Comparison of ENCODE assay signal across 29 cellular contexts in genomic region chr17:57872536-57872935, GRCh38. TPM values are rescaled to one million over a fixed set of nuclear protein-coding genes. Genes with fewer than 3 reads are reported as not detected.
DNase-seq lines count a peak whose midpoint lies in the region; ATAC-seq, FAIRE-seq and TF ChIP-seq lines count a peak whose summit lies in the region.
"Had no signal": no experiment of that assay in that cellular context is flagged by ENCODE, and none has a peak within 500 bp of the region (broad histone marks: within the 10 kb centered on the region; RNA-seq: fewer than 3 reads in every experiment).

No MANE protein-coding gene starts in this region.

- peaks cover 95% of the 10 kb centered on the region for H3K4me1 ChIP-seq in A549

- no peaks in the 10 kb centered on the region for H3K9me3 Mint-ChIP-seq in HFFc6
- no peaks in the 10 kb centered on the region for H3K9me3 Mint-ChIP-seq in WTC11
- no peaks in the 10 kb centered on the region for H3K9me3 Mint-ChIP-seq in stimulated activated naive B cell treated with anti-CD40 and anti-IgM and Interleukin-4, amounts not matched to agents 10 μg/mL and 1 μg/mL and 100 μg/mL, for 72 hours
- H3K9me3 Mint-ChIP-seq: activated B cell treated with CpG ODN at 0.5 μM for 24 hours; activated T-cell treated with anti-CD3 and anti-CD28 coated beads, Interleukin-2, amount 50 U/mL, for 72 hours; effector memory CD8-positive, alpha-beta T cell had no signal

- TF ChIP-seq CTCF in A549 (IDR thresholded peaks at IDR 0.05) (no peak), HFFc6 (IDR thresholded peaks at IDR 0.05) (no peak), WTC11 (IDR thresholded peaks at IDR 0.05) (no peak)

- no peaks in the 10 kb centered on the region for H3K9me3 ChIP-seq in A549
- H3K9me3 ChIP-seq: breast epithelium, colonic mucosa, heart left ventricle, mucosa of descending colon, thoracic aorta had no signal

- no peak for TF ChIP-seq POLR2A in A549 (IDR thresholded peaks at IDR 0.05; ENCODE audit: low read length)

- H3K4me3 ChIP-seq in A549: no peak overlapping the region
- H3K4me3 ChIP-seq: breast epithelium, colonic mucosa, heart left ventricle, lung, mucosa of descending colon, thoracic aorta had no signal

- no peak for DNase-seq in A549 (ENCODE audit: low read depth in 1 of 2, low spot score in 1 of 2)
- DNase-seq in HFFc6: no peak
- no peak for DNase-seq in WTC11 (ENCODE audit: low spot score)
- no peak for DNase-seq in NCI-H748 (lab: John Stamatoyannopoulos, UW; ENCODE audit: unreplicated experiment)
- DNase-seq in stimulated activated naive B cell treated with anti-CD40 and anti-IgM and Interleukin-4, amounts not matched to agents 10 μg/mL and 1 μg/mL and 100 μg/mL, for 72 hours: no peak
- no peak for DNase-seq in DMS153 treated with DMSO at 0.1 percent for 48 hours (lab: John Stamatoyannopoulos, UW; ENCODE audit: unreplicated experiment)
- no peak for DNase-seq in HT-29 (ENCODE audit: low spot score)
- DNase-seq: activated B cell treated with CpG ODN at 0.5 μM for 24 hours; activated CD4-positive, alpha-beta T cell treated with anti-CD3 and anti-CD28 coated beads, Interleukin-2, amount 50 U/mL, for 1 hour; activated naive CD4-positive, alpha-beta T cell treated with Interleukin-2 at 50 U/mL for 16 hours; activated T-cell treated with anti-CD3 and anti-CD28 coated beads, Interleukin-2, amount 50 U/mL, for 72 hours; colonic mucosa; DMS79 treated with DMSO at 0.1 percent for 48 hours; effector memory CD8-positive, alpha-beta T cell; foreskin fibroblast; heart left ventricle; NCI-H2171; NCI-H510A; SIG-M5; stimulated activated naive CD4-positive, alpha-beta T cell treated with Interleukin-2 at 50 U/mL for 16 hours had no signal

- H3K36me3 Mint-ChIP-seq in HFFc6 (ENCODE audit: low read depth) (peaks cover 27% of the 10 kb centered on the region; the same call in 1 of the 2 replicates), WTC11 (no peaks in the 10 kb centered on the region; the same call in 1 of the 2 replicates)
- H3K36me3 Mint-ChIP-seq in stimulated activated naive B cell treated with anti-CD40 and anti-IgM and Interleukin-4, amounts not matched to agents 10 μg/mL and 1 μg/mL and 100 μg/mL, for 72 hours: no peaks in the 10 kb centered on the region

- H3K4me1 Mint-ChIP-seq in HFFc6 (ENCODE audit: low read depth) (peaks cover 87% of the 10 kb centered on the region), WTC11 (peaks cover 68% of the 10 kb centered on the region)
- peaks cover 39 to 50% of the 10 kb centered on the region in 2 donors for H3K4me1 Mint-ChIP-seq in stimulated activated naive B cell treated with anti-CD40 and anti-IgM and Interleukin-4, amounts not matched to agents 10 μg/mL and 1 μg/mL and 100 μg/mL, for 72 hours

- WGBS in A549 (ENCODE audit: missing lambda C conversion rate): 91% methylated on average over 14 of the region's 14 CpGs

- no peak for TF ChIP-seq EP300 in A549 (IDR thresholded peaks at IDR 0.05)

- no peak for ATAC-seq in A549
- no peak for ATAC-seq in WTC11
- ATAC-seq in stimulated activated naive B cell treated with anti-CD40 and anti-IgM and Interleukin-4, amounts not matched to agents 10 μg/mL and 1 μg/mL and 100 μg/mL, for 72 hours (replicated peaks): no peak
- ATAC-seq: activated T-cell treated with anti-CD3 and anti-CD28 coated beads, Interleukin-2, amount 50 U/mL, for 72 hours; effector memory CD8-positive, alpha-beta T cell; HCT116; heart left ventricle; mucosa of descending colon; sciatic nerve had no signal

- POLR2A ChIA-PET in A549 (lab: Yijun Ruan, JAX): no interaction called here
- POLR2A ChIA-PET in WTC11 (lab: Charles Lee): no interaction called here

- no peak for TF ChIP-seq RAD21 in A549 (conservative IDR thresholded peaks at IDR 0.05 in 1 of 2, IDR thresholded peaks at IDR 0.05 in 1 of 2)

- H3K27me3 Mint-ChIP-seq in HFFc6 (ENCODE audit: insufficient read depth): peaks cover 1% of the 10 kb centered on the region; the same call in 1 of the 2 replicates
- peaks cover 6% of the 10 kb centered on the region; the same call in 1 of the 2 replicates for H3K27me3 Mint-ChIP-seq in WTC11 (ENCODE audit: low read depth)
- H3K27me3 Mint-ChIP-seq in stimulated activated naive B cell treated with anti-CD40 and anti-IgM and Interleukin-4, amounts not matched to agents 10 μg/mL and 1 μg/mL and 100 μg/mL, for 72 hours: peaks cover 50 to 57% of the 10 kb centered on the region in 2 donors

- no peak overlapping the region for H3K4me2 ChIP-seq in A549

- H3K27ac ChIP-seq in A549: peak overlapping the region; percentile 92 to 95; a peak in 4 of 6 replicates
- peak overlapping the region; percentile 21 for H3K27ac ChIP-seq in layer of hippocampus (ENCODE audit: low read depth, low read length)
- H3K27ac ChIP-seq: breast epithelium, colonic mucosa had no signal

- CTCF ChIA-PET in A549 (lab: Yijun Ruan, JAX): interaction anchor here (0.6 to 48.7 kb wide), 8 partner anchors 13 to 238 kb away, joined by 3 to 1377 read pairs (median 4); partner anchors contain the start of genes MRPS23, SRSF1 and VEZF1
- CTCF ChIA-PET in WTC11 (lab: Charles Lee): interaction anchor here (1.3 kb wide), 1 partner anchor 31 kb away, joined by 3 read pairs; no protein-coding TSS in a partner anchor

- no peak for FAIRE-seq in A549 (lab: Jason Lieb, UNC)
- FAIRE-seq: A204.1, GM18507 had no signal

- H3K4me3 Mint-ChIP-seq in HFFc6: no peak overlapping the region
- H3K4me3 Mint-ChIP-seq in WTC11: no peak overlapping the region
- H3K4me3 Mint-ChIP-seq in stimulated activated naive B cell treated with anti-CD40 and anti-IgM and Interleukin-4, amounts not matched to agents 10 μg/mL and 1 μg/mL and 100 μg/mL, for 72 hours: no peak overlapping the region
- H3K4me3 Mint-ChIP-seq: activated B cell treated with CpG ODN at 0.5 μM for 24 hours; activated T-cell treated with anti-CD3 and anti-CD28 coated beads, Interleukin-2, amount 50 U/mL, for 72 hours; effector memory CD8-positive, alpha-beta T cell had no signal

- H3K27ac Mint-ChIP-seq in HFFc6 (peak overlapping the region; percentile 99; the same call in 1 of the 2 replicates), WTC11 (peak overlapping the region; percentile 45; the same call in 1 of the 2 replicates)
- H3K27ac Mint-ChIP-seq in stimulated activated naive B cell treated with anti-CD40 and anti-IgM and Interleukin-4, amounts not matched to agents 10 μg/mL and 1 μg/mL and 100 μg/mL, for 72 hours: no peak overlapping the region
- H3K27ac Mint-ChIP-seq: activated B cell treated with CpG ODN at 0.5 μM for 24 hours; activated T-cell treated with anti-CD3 and anti-CD28 coated beads, Interleukin-2, amount 50 U/mL, for 72 hours; effector memory CD8-positive, alpha-beta T cell had no signal

- no peaks in the 10 kb centered on the region for H3K27me3 ChIP-seq in layer of hippocampus (ENCODE audit: control insufficient read depth, insufficient read depth, low read length)
- H3K27me3 ChIP-seq: breast epithelium, colonic mucosa, heart left ventricle had no signal

TF ChIP-seq in A549, 52 proteins besides CTCF, POLR2A, EP300 and RAD21 (continues in another document):
- no peak for TF ChIP-seq HOXB5 (CRISPR knock-in tag; IDR thresholded peaks at IDR 0.05)
- no peak for TF ChIP-seq KDM1A (IDR thresholded peaks at IDR 0.05; ENCODE audit: low read depth)
- no peak for TF ChIP-seq HOXB13 (CRISPR knock-in tag; IDR thresholded peaks at IDR 0.05; ENCODE audit: low read depth)
- TF ChIP-seq PBX3 (IDR thresholded peaks at IDR 0.05): no peak
- TF ChIP-seq ESRRA (IDR thresholded peaks at IDR 0.05; ENCODE audit: borderline replicate concordance, low read length): no peak
- TF ChIP-seq TP53 (CRISPR knock-in tag; IDR thresholded peaks at IDR 0.05): no peak
- TF ChIP-seq CEBPB (IDR thresholded peaks at IDR 0.05): no peak

TF ChIP-seq in WTC11, 78 proteins besides CTCF, POLR2A, EP300 and RAD21 (continues in another document):
- TF ChIP-seq ESRRA (CRISPR knock-in tag; IDR thresholded peaks at IDR 0.05; ENCODE audit: borderline replicate concordance) (no peak), NFE2L1 (CRISPR knock-in tag; IDR thresholded peaks at IDR 0.05) (no peak), ERG (CRISPR knock-in tag; IDR thresholded peaks at IDR 0.05) (no peak), ZNF138 (CRISPR knock-in tag; conservative IDR thresholded peaks at IDR 0.05) (no peak), SMAD4 (CRISPR knock-in tag; IDR thresholded peaks at IDR 0.05) (no peak), IRF2 (CRISPR knock-in tag; IDR thresholded peaks at IDR 0.05; ENCODE audit: borderline replicate concordance, low read depth) (no peak)

RNA-seq across cellular contexts. Expression of gene MRPS23, which starts 22.7 kb away (rescaled TPM):
- polyA plus RNA-seq in A549 (2011; rRNA removed): 73.2 and 110 TPM in 2 replicates
- polyA plus RNA-seq in A549 (2012; cell fraction: cytosol; rRNA removed): 96.6 and 104 TPM in 2 replicates
- 45.7 and 49.9 TPM in 2 replicates for polyA plus RNA-seq in A549 (2012; cell fraction: nucleus; rRNA removed)
- polyA plus RNA-seq in A549 (2017; fragmentation: RNase III; extraction: RNeasy Plus Mini Kit Qiagen cat#74134 plus additional on column Dnase treatment): 140 to 164 TPM (median 153 TPM) in 3 replicates
- polyA minus RNA-seq in A549 (2011; rRNA and poly(A)+ RNA removed): 36.4 and 52.6 TPM in 2 replicates
- 10 to 100 TPM; 47.0 to 62.5 (median 56.4) TPM for total RNA-seq in HFFc6 (2021; fragmentation: NEBNext Ultra II Directional; extraction: Animal tissue kit (Norgen Biotek cat#: 25700))
- 57.9 to 65.3 TPM (median 58.1 TPM) in 3 replicates for total RNA-seq in WTC11 (2021)
- total RNA-seq in HT-29 (2014; rRNA removed; shearing (Covaris generic)): 39.9 and 52.7 TPM in 2 replicates
